Comparison of ENCODE assay signal across 31 cellular contexts in genomic region chr4:6291784-6292297, GRCh38.
"Had no signal": no experiment of that assay in that cellular context is flagged by ENCODE, and none has a peak within 500 bp of the region (broad histone marks: within the 10 kb centered on the region; RNA-seq: fewer than 3 reads in every experiment).

No MANE protein-coding gene starts in this region.

- ATAC-seq: activated CD4-positive, CD25-positive, alpha-beta regulatory T cell treated with anti-CD3 and anti-CD28 coated beads, Interleukin-2, amount 50 U/mL, for 24 hours; activated naive CD4-positive, alpha-beta T cell treated with anti-CD3 and anti-CD28 coated beads, Interleukin-2, amount 50 U/mL, for 72 hours; activated T-cell treated with anti-CD3 and anti-CD28 coated beads, Interleukin-2, amount 50 U/mL, for 4 hours; body of pancreas; PC-3; WTC11 had no signal

- H3K27me3 ChIP-seq: adrenal gland, body of pancreas, breast epithelium, Peyer's patch, SJSA1 had no signal

- H3K4me1 ChIP-seq: adrenal gland, body of pancreas, breast epithelium, Peyer's patch, SJSA1 had no signal

- H3K9ac ChIP-seq: SK-N-SH had no signal

- H3K27ac ChIP-seq: adrenal gland, body of pancreas, breast epithelium, Peyer's patch, SJSA1 had no signal

- DNase-seq: activated CD4-positive, alpha-beta memory T cell treated with anti-CD3 and anti-CD28 coated beads for 36 hours; activated CD4-positive, alpha-beta T cell treated with anti-CD3 and anti-CD28 coated beads for 4 hours; activated CD4-positive, alpha-beta T cell treated with anti-CD3 and anti-CD28 coated beads, Interleukin-2, amount 50 U/mL, for 1 hour; activated CD8-positive, alpha-beta memory T cell treated with anti-CD3 and anti-CD28 coated beads, Interleukin-2, amount 50 U/mL, for 4 hours; activated gamma-delta T cell treated with Interleukin-2 at 50 U/mL for 16 hours; activated naive CD4-positive, alpha-beta T cell treated with anti-CD3 and anti-CD28 coated beads for 36 hours; activated T-cell treated with anti-CD3 and anti-CD28 coated beads for 4 hours; activated T-cell treated with anti-CD3 and anti-CD28 coated beads, Interleukin-2, amount 50 U/mL, for 4 hours; adrenal gland; body of pancreas; Karpas-422; KBM-7; NCI-H1105; NCI-H1417 treated with DMSO at 0.1 percent for 48 hours; NCI-H187 treated with DMSO at 0.1 percent for 48 hours; NCI-H2081; NCI-H226; NCI-H446 treated with DMSO at 0.1 percent for 48 hours; NCI-H524; NCI-H69; NCI-H82; PC-3; Peyer's patch; RPMI8226; SHP77 treated with DMSO at 0.1 percent for 48 hours; SK-N-SH had no signal

- H3K36me3 ChIP-seq: SJSA1 had no signal

- H3K4me2 ChIP-seq: SK-N-SH had no signal

- H3K4me3 ChIP-seq: adrenal gland, body of pancreas, breast epithelium, Peyer's patch, SJSA1 had no signal

- H3K9me3 ChIP-seq: adrenal gland, body of pancreas, breast epithelium, Peyer's patch, SJSA1, SK-N-SH had no signal
